8 cellular contexts compared by ENCODE assay signal in the genomic region with DNA sequence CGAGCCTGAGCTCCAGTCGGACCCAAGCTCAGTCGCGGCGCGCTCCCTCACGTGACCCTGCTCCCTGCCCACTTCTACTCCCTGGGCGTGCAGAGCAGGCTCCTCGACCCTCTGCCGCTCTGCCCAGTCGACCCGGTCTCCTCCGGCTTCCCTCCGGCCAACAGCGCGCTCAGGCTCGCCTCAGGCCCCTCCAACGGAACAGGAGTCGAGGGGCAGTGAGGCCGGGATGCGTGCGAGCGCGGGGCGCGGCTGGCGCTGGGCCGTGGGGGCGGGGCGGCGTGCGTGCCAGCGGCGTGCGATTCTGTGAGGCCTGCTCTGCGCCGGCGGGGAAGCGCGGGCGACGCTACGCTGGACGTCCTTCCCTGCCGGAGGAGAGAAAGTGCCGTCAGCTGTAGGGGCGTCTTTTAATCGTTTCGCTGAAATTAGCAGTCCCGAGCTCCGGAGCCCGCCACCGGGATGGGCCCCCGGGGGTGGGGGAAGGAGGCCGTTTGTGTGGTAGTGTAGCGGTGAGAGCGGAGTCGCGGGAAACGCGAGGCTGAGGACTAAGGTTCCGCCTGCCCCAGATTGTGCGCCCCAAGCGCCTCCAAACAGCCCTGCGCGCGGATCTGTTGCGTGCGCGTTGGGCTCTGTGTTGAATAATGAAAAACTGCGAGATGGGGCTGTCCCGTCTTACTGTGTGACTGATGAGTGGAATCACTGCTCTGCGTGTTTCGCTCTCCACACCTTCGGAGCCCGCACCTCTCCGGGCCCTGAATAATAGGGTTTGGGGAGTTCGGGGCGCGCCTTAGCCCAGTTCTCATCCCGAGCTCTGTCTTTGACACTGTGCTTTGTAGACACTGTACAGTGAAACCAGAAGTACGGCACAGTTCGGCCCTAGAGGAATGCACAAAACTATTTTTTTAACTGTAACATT.
DNase-seq lines count a peak whose midpoint lies in the region; ATAC-seq and TF ChIP-seq lines count a peak whose summit lies in the region.

A gene with protein sequence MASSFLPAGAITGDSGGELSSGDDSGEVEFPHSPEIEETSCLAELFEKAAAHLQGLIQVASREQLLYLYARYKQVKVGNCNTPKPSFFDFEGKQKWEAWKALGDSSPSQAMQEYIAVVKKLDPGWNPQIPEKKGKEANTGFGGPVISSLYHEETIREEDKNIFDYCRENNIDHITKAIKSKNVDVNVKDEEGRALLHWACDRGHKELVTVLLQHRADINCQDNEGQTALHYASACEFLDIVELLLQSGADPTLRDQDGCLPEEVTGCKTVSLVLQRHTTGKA (minus strand): TSS at position 217 of the 913 bp plus-strand sequence. CDS start 311 bp downstream, outside the sequence.

- H3K4me3 ChIP-seq in AG10803 (ENCODE audit: low read length): peak within 1 kb of the TSS; percentile 94

- DNase-seq in AG10803 (ENCODE audit: low read depth): peak; percentile 86
- DNase-seq in NCI-H2227 (lab: John Stamatoyannopoulos, UW; ENCODE audit: unreplicated experiment): peak; percentile 91
- DNase-seq in activated CD4-positive, CD25-positive, alpha-beta regulatory T cell (lab: John Stamatoyannopoulos, UW): peak; percentile 71 to 81 (median 78)
- peak in 60 of 61 donors; percentile 40 to 95 (median 84) for DNase-seq in caudate nucleus (lab: John Stamatoyannopoulos, UW)
- DNase-seq in islet precursor cell: peak; percentile 96
- DNase-seq in stimulated activated CD4-positive, alpha-beta T cell treated with anti-CD3 and anti-CD28 coated beads, Interleukin-12 subunit alpha, Interleukin-12 subunit beta, amount 100 ng/mL, for 48 hours (ENCODE audit: low read depth in 2 of 3, low spot score in 1 of 3): peak; percentile 76 to 81 (median 80)

- TF ChIP-seq CTCF in AG10803 (conservative IDR thresholded peaks at IDR 0.05; ENCODE audit: low read length): peak; percentile 18

- peak; percentile 86 for ATAC-seq in GM18907 (IDR thresholded peaks at IDR 0.05; ENCODE audit: unreplicated experiment)
- ATAC-seq in HG03139 (IDR thresholded peaks at IDR 0.05; ENCODE audit: unreplicated experiment): peak; percentile 74

- peak within 1 kb of the TSS; percentile 95 for H3K27ac ChIP-seq in caudate nucleus (ENCODE audit: low read depth, low read length)

Comparison
In these comparisons a context has a peak if more than half of its experiments do, and no peak if none do; other contexts are left out.
1. Peak in every context shown above with its lines: DNase-seq, ATAC-seq, H3K4me3 ChIP-seq and H3K27ac ChIP-seq.